ENCODE assay signal across 9 cellular contexts in genomic region chr9:121550569-121551512, GRCh38. TPM values are rescaled to one million over a fixed set of nuclear protein-coding genes. Genes with fewer than 3 reads are reported as not detected.
DNase-seq lines count a peak whose midpoint lies in the region; ATAC-seq and TF ChIP-seq lines count a peak whose summit lies in the region.
"Had no signal": no experiment of that assay in that cellular context is flagged by ENCODE, and none has a peak within 500 bp of the region (broad histone marks: within the 10 kb centered on the region; RNA-seq: fewer than 3 reads in every experiment).

No MANE protein-coding gene starts in this region.

- no peaks in the 10 kb centered on the region for H3K36me3 Mint-ChIP-seq in CD14-positive monocyte
- H3K36me3 Mint-ChIP-seq: IgD-negative memory B cell had no signal

- peaks cover 12 to 38% (median 27%) of the 10 kb centered on the region in 3 donors for H3K27me3 Mint-ChIP-seq in CD14-positive monocyte (ENCODE audit: low read depth in 3 of 3)

- H3K4me1 Mint-ChIP-seq in CD14-positive monocyte: peaks cover 16% of the 10 kb centered on the region

- H3K27ac ChIP-seq in right cardiac atrium (ENCODE audit: low read length) (no peak overlapping the region), vagina (peak overlapping the region; percentile 7)

- intact Hi-C loops in CD14-positive monocyte (cut with micrococcal nuclease): loop anchor here (5.0 to 10.0 kb wide), 3 partner anchors 51 to 131 kb away; no protein-coding TSS in a partner anchor
- intact Hi-C loops in right cardiac atrium (cut with DNase I): loop anchor here in 2 of 4 donors (5.0 to 10.0 kb wide), 2 partner anchors 134 to 136 kb away; no protein-coding TSS in a partner anchor
- intact Hi-C loops in vagina (cut with DNase I): loop anchor here (5.0 kb wide), 1 partner anchor 441 kb away; no protein-coding TSS in a partner anchor

- no peak for TF ChIP-seq POLR2A in vagina (IDR thresholded peaks at IDR 0.05)

- H3K27ac Mint-ChIP-seq in CD14-positive monocyte: no peak overlapping the region
- H3K27ac Mint-ChIP-seq: IgD-negative memory B cell had no signal

- H3K27me3 ChIP-seq in right cardiac atrium (ENCODE audit: control insufficient read depth, insufficient read depth): no peaks in the 10 kb centered on the region
- no peaks in the 10 kb centered on the region for H3K27me3 ChIP-seq in vagina

- peak overlapping the region; percentile 24 to 72 for H3K4me3 Mint-ChIP-seq in CD14-positive monocyte

- H3K4me1 ChIP-seq in right cardiac atrium (ENCODE audit: control insufficient read depth, insufficient read depth, low read length) (no peaks in the 10 kb centered on the region), vagina (peaks cover 19% of the 10 kb centered on the region)

- 21% methylated on average over 40 of the region's 40 CpGs for WGBS in right cardiac atrium

- H3K36me3 ChIP-seq in vagina: no peaks in the 10 kb centered on the region

- TF ChIP-seq CTCF in CD14-positive monocyte (IDR thresholded peaks at IDR 0.05): peak; percentile 97
- peak; percentile 84 to 97 (median 96) for TF ChIP-seq CTCF in vagina (IDR thresholded peaks at IDR 0.05)

- H3K4me3 ChIP-seq in right cardiac atrium (ENCODE audit: low read length): peak overlapping the region; percentile 17
- H3K4me3 ChIP-seq in vagina: peak overlapping the region; percentile 22 to 25

- peaks cover 0 to 2% (median 0%) of the 10 kb centered on the region in 7 donors for H3K9me3 Mint-ChIP-seq in CD14-positive monocyte
- H3K9me3 Mint-ChIP-seq: IgD-negative memory B cell had no signal

- H3K9me3 ChIP-seq in right cardiac atrium (ENCODE audit: control insufficient read depth, low read length): no peaks in the 10 kb centered on the region
- no peaks in the 10 kb centered on the region for H3K9me3 ChIP-seq in vagina

- peak; percentile 67 for DNase-seq in CD14-positive monocyte (ENCODE audit: low spot score)
- peak; percentile 80 for DNase-seq in NCI-H1092 treated with DMSO at 0.1 percent for 48 hours (lab: John Stamatoyannopoulos, UW)
- DNase-seq in T-helper 2 cell: peak; percentile 30 to 64 (median 41)
- peak in 55 of 56 donors; percentile 18 to 88 (median 68) for DNase-seq in amygdala (lab: John Stamatoyannopoulos, UW)
- DNase-seq in right cardiac atrium: peak; percentile 79 to 93 (median 93)
- DNase-seq in renal cortical epithelial cell (ENCODE audit: low read depth): peak; percentile 34
- no peak for DNase-seq in vagina (ENCODE audit: extremely low spot score in 2 of 2)

- ATAC-seq in GM21825 (IDR thresholded peaks at IDR 0.05; ENCODE audit: unreplicated experiment) (peak; percentile 71), right cardiac atrium (peak; percentile 73)

RNA-seq across cellular contexts. Expression of gene GGTA1, which starts 51.2 kb away (rescaled TPM):
- 10 to 100 TPM; 15.4 to 35.6 TPM for polyA plus RNA-seq in CD14-positive monocyte
- 10 to 100 TPM; 12.3 to 30.1 (median 22.3) TPM for total RNA-seq in right cardiac atrium
- 42.5 TPM for polyA plus RNA-seq in right cardiac atrium
- not detected in 2 replicates for total RNA-seq in renal cortical epithelial cell
- 18.4 TPM for total RNA-seq in vagina
- polyA plus RNA-seq: IgD-negative memory B cell had no signal

Comparison
In these comparisons a context has a peak if more than half of its experiments do, and no peak if none do; other contexts are left out.
1. DNase-seq: peak in CD14-positive monocyte (single experiment), NCI-H1092 treated with DMSO at 0.1 percent for 48 hours (single experiment), T-helper 2 cell (5 of 5), amygdala (55 of 56), right cardiac atrium (3 of 3) and renal cortical epithelial cell (single experiment); none in vagina (0 of 2).
2. RNA of gene GGTA1, which starts 51.2 kb away (total RNA-seq): 12.3 to 30.1 TPM in right cardiac atrium and 18.4 TPM in vagina (single experiment); not detected in renal cortical epithelial cell; every median in the first group is over 10 times any median in the second.